In genomic region chr18:24917767-24918166, GRCh38 we compare ENCODE assay signal across 18 cellular contexts.
DNase-seq lines count a peak whose midpoint lies in the region; ATAC-seq, FAIRE-seq and TF ChIP-seq lines count a peak whose summit lies in the region.
"Had no signal": no experiment of that assay in that cellular context is flagged by ENCODE, and none has a peak within 500 bp of the region (broad histone marks: within the 10 kb centered on the region; RNA-seq: fewer than 3 reads in every experiment).

No MANE protein-coding gene starts in this region.

- no peak overlapping the region for H4K8ac ChIP-seq in H1 (ENCODE audit: extremely low read depth, insufficient read depth, low read length)
- no peak overlapping the region for H4K8ac ChIP-seq in mesenchymal stem cell (ENCODE audit: low read length)

- H3K27ac ChIP-seq in H1 (ENCODE audit: low read depth, low read length) = no peak overlapping the region
- H3K27ac ChIP-seq in mesenchymal stem cell (ENCODE audit: low read length, poor library complexity, severe bottlenecking) = no peak overlapping the region
- no peak overlapping the region for H3K27ac ChIP-seq in ovary
- H3K27ac ChIP-seq: GM23248 had no signal

- TF ChIP-seq CTCF in H1 (IDR thresholded peaks at IDR 0.05; ENCODE audit: control extremely low read depth in 1 of 3, insufficient read depth in 1 of 3, low read depth in 1 of 3, low read length in 3 of 3) (no peak), ovary (IDR thresholded peaks at IDR 0.05) (no peak)

- no peak overlapping the region for H4K5ac ChIP-seq in H1 (ENCODE audit: insufficient read length, low read depth, low read length)

- no peaks in the 10 kb centered on the region for H3K27me3 Mint-ChIP-seq in activated T-cell treated with anti-CD3 and anti-CD28 coated beads, Interleukin-2, amount 50 U/mL, for 4 hours (ENCODE audit: low read depth)

- H2BK15ac ChIP-seq in H1 (ENCODE audit: low read length) (no peak overlapping the region), mesenchymal stem cell (ENCODE audit: low read depth, poor library complexity, severe bottlenecking) (peak overlapping the region; percentile 14)

- no peak overlapping the region for H3K4me3 Mint-ChIP-seq in activated T-cell treated with anti-CD3 and anti-CD28 coated beads, Interleukin-2, amount 50 U/mL, for 4 hours
- H3K4me3 Mint-ChIP-seq: B cell; CD4-positive, alpha-beta memory T cell; H9 had no signal

- H3K4me1 ChIP-seq in H1 (replicated peaks in 1 of 4; ENCODE audit: control insufficient read depth in 3 of 4, insufficient read depth in 4 of 4, low read length in 3 of 4) (peaks cover 0 to 11% (median 2%) of the 10 kb centered on the region in 4 experiments; a peak in 5 of 7 replicates), mesenchymal stem cell (ENCODE audit: control insufficient read depth, insufficient read depth, low read depth, low read length) (peaks cover 8% of the 10 kb centered on the region), ovary (ENCODE audit: insufficient read depth) (no peaks in the 10 kb centered on the region)

- H3K4me1 Mint-ChIP-seq in activated T-cell treated with anti-CD3 and anti-CD28 coated beads, Interleukin-2, amount 50 U/mL, for 4 hours (ENCODE audit: low read depth) = no peaks in the 10 kb centered on the region
- H3K4me1 Mint-ChIP-seq: CD4-positive, alpha-beta memory T cell had no signal

- no peak overlapping the region for H3K4me2 ChIP-seq in H1 (ENCODE audit: insufficient read depth in 1 of 2, low read depth in 2 of 2, low read length in 2 of 2)
- no peak overlapping the region for H3K4me2 ChIP-seq in mesenchymal stem cell (ENCODE audit: low read length, poor library complexity, severe bottlenecking)

- WGBS in H1 (ENCODE audit: extremely low coverage in 1 of 2, insufficient coverage in 1 of 2, insufficient read length in 1 of 2, insufficient replicate concordance in 2 of 2, low coverage in 1 of 2, low lambda C conversion rate in 2 of 2, missing lambda C conversion rate in 1 of 2), 2 experiments = 84% methylated on average over 9 of the region's 9 CpGs; no CpG with 5 or more reads in 1 of the 2 experiments
- WGBS in mesenchymal stem cell = 94% methylated on average over 7 of the region's 9 CpGs
- 7 to 20% (median 7%) methylated on average over 9 of the region's 9 CpGs for WGBS in ovary, 3 donors

- H2AK5ac ChIP-seq in H1 (ENCODE audit: low read depth, low read length) (no peak overlapping the region; the same call in 1 of the 2 replicates), mesenchymal stem cell (ENCODE audit: low read length, severe bottlenecking) (no peak overlapping the region)

- H2AFZ ChIP-seq in H1 (ENCODE audit: low read length) = peak overlapping the region; percentile 87; the same call in 1 of the 2 replicates
- H2AFZ ChIP-seq in mesenchymal stem cell (ENCODE audit: low read depth, low read length) = peak overlapping the region; percentile 37
- H2AFZ ChIP-seq: GM23248 had no signal

- in situ Hi-C loops in G401 (cut with HindIII; ENCODE audit: low sequenced_read_pairs) = no loop called here

- H3K4me3 ChIP-seq in H1 (ENCODE audit: extremely low read depth in 1 of 4, insufficient read depth in 2 of 4, low read depth in 3 of 4, low read length in 4 of 4) (no peak overlapping the region), mesenchymal stem cell (ENCODE audit: insufficient read depth in 1 of 2, low read depth in 1 of 2, low read length in 2 of 2) (no peak overlapping the region), ovary (no peak overlapping the region)
- H3K4me3 ChIP-seq: GM23248 had no signal

- H2BK12ac ChIP-seq in H1 (ENCODE audit: low read depth, low read length) (0 out of 2 replicates have a peak overlapping the region, but pooled peaks have one; percentile 17), mesenchymal stem cell (ENCODE audit: low read length in 2 of 2) (peak overlapping the region in 1 of 2 experiments; percentile 39)

- H3K4ac ChIP-seq in H1 (replicated peaks; ENCODE audit: insufficient read length, low read depth, low read length) (no peak overlapping the region), mesenchymal stem cell (ENCODE audit: low read depth in 1 of 2, low read length in 2 of 2) (no peak overlapping the region)

- no peaks in the 10 kb centered on the region for H4K20me1 ChIP-seq in H1 (replicated peaks in 1 of 2; ENCODE audit: control insufficient read depth in 1 of 2, insufficient read depth in 2 of 2, low read length in 2 of 2)

- no peak for FAIRE-seq in H1 (lab: Jason Lieb, UNC)
- FAIRE-seq: D721Med had no signal

- no peak overlapping the region for H3K14ac ChIP-seq in H1 (ENCODE audit: insufficient read length)
- no peak overlapping the region for H3K14ac ChIP-seq in mesenchymal stem cell (ENCODE audit: low read length in 2 of 2)

- no peaks in the 10 kb centered on the region for H3K9me3 ChIP-seq in H1 (ENCODE audit: insufficient read depth in 2 of 2, low read depth in 1 of 2, low read length in 1 of 2)
- H3K9me3 ChIP-seq in mesenchymal stem cell (ENCODE audit: control insufficient read depth, low read length) = no peaks in the 10 kb centered on the region
- no peaks in the 10 kb centered on the region for H3K9me3 ChIP-seq in ovary

- no peak overlapping the region for H3K9ac ChIP-seq in H1 (replicated peaks in 1 of 4; ENCODE audit: extremely low read depth in 1 of 4, low read depth in 3 of 4, low read length in 3 of 4)
- no peak overlapping the region for H3K9ac ChIP-seq in mesenchymal stem cell (ENCODE audit: low read length)
- H3K9ac ChIP-seq: GM23248 had no signal

- H3K36me3 Mint-ChIP-seq in activated T-cell treated with anti-CD3 and anti-CD28 coated beads, Interleukin-2, amount 50 U/mL, for 4 hours (ENCODE audit: insufficient read depth) = no peaks in the 10 kb centered on the region
- H3K36me3 Mint-ChIP-seq: CD4-positive, alpha-beta memory T cell had no signal

- no peak overlapping the region for H2BK20ac ChIP-seq in H1 (ENCODE audit: low read length)

- H3K9me3 Mint-ChIP-seq in activated T-cell treated with anti-CD3 and anti-CD28 coated beads, Interleukin-2, amount 50 U/mL, for 4 hours = no peaks in the 10 kb centered on the region
- H3K9me3 Mint-ChIP-seq: H9 had no signal

- peak; percentile 20 for DNase-seq in G401 (ENCODE audit: low spot score)
- no peak for DNase-seq in H1 (ENCODE audit: low read depth in 1 of 2, low spot score in 2 of 2)
- no peak for DNase-seq in mesenchymal stem cell
- DNase-seq in ovary = peak in 3 of 5 donors; percentile 26 to 39 (median 28)
- DNase-seq in stimulated activated CD4-positive, alpha-beta T cell treated with anti-CD3 and anti-CD28 coated beads, Interleukin-4, amount 100 ng/mL, for 4 hours = no peak
- DNase-seq in GM19238 (ENCODE audit: insufficient read length, low spot score) = no peak
- no peak for DNase-seq in AG20443 (ENCODE audit: low spot score)
- DNase-seq in activated T-cell treated with anti-CD3 and anti-CD28 coated beads, Interleukin-2, amount 50 U/mL, for 4 hours = no peak
- DNase-seq: ACHN; CD4-positive, alpha-beta memory T cell; DMS153; DND-41; GF-D8; GM23248; H9; IMR-90 had no signal

- H3K27me3 ChIP-seq in H1 (replicated peaks in 1 of 4; ENCODE audit: control insufficient read depth in 3 of 4, extremely low read depth in 1 of 4, insufficient read depth in 3 of 4, low read length in 3 of 4) (no peaks in the 10 kb centered on the region), mesenchymal stem cell (ENCODE audit: control insufficient read depth in 1 of 2, insufficient read depth in 1 of 2, low read length in 2 of 2) (no peaks in the 10 kb centered on the region), ovary (no peaks in the 10 kb centered on the region)

- POLR2A ChIA-PET in H1 (lab: Charles Lee; ENCODE audit: partially characterized antibody) = no interaction called here

- H3K79me2 ChIP-seq in H1 (ENCODE audit: control insufficient read depth in 1 of 2, insufficient read depth in 2 of 2, low read length in 2 of 2) = no peaks in the 10 kb centered on the region

- no peak overlapping the region for H3K23ac ChIP-seq in H1 (ENCODE audit: insufficient read length)
- H3K23ac ChIP-seq in mesenchymal stem cell (ENCODE audit: low read length in 2 of 2) = no peak overlapping the region

- no peak for ATAC-seq in activated T-cell treated with anti-CD3 and anti-CD28 coated beads, Interleukin-2, amount 50 U/mL, for 4 hours

- intact Hi-C loops in ovary (cut with DNase I) = no loop called here

- CTCF ChIA-PET in H1 (lab: Charles Lee; ENCODE audit: partially characterized antibody) = no interaction called here

- TF ChIP-seq EP300 in H1 (IDR thresholded peaks at IDR 0.05; ENCODE audit: borderline replicate concordance in 1 of 2, low read depth in 2 of 2, low read length in 2 of 2) = no peak
- no peak for TF ChIP-seq EP300 in ovary (IDR thresholded peaks at IDR 0.05)

- H3K56ac ChIP-seq in H1 (replicated peaks; ENCODE audit: insufficient read length, low read depth, low read length) = no peak overlapping the region

- H3K79me1 ChIP-seq in H1 (ENCODE audit: low read depth, low read length) (no peaks in the 10 kb centered on the region), mesenchymal stem cell (replicated peaks; ENCODE audit: low read length, poor library complexity, severe bottlenecking) (no peaks in the 10 kb centered on the region)

- no peak for TF ChIP-seq POLR2A in H1 (IDR thresholded peaks at IDR 0.05; ENCODE audit: control extremely low read depth in 1 of 2, low read depth in 2 of 2, low read length in 2 of 2)
- TF ChIP-seq POLR2A in ovary (IDR thresholded peaks at IDR 0.05) = no peak

- no peaks in the 10 kb centered on the region for H3K23me2 ChIP-seq in H1 (ENCODE audit: low read depth, low read length)

- H3K18ac ChIP-seq in H1 (ENCODE audit: extremely low read depth, low read length) = no peak overlapping the region
- H3K18ac ChIP-seq in mesenchymal stem cell (ENCODE audit: low read depth in 1 of 2, low read length in 2 of 2) = no peak overlapping the region

- H2BK5ac ChIP-seq in H1 (ENCODE audit: low read depth, low read length) (no peak overlapping the region), mesenchymal stem cell (ENCODE audit: low read depth, low read length, poor library complexity, severe bottlenecking) (no peak overlapping the region)

- no peak for TF ChIP-seq RAD21 in H1 (IDR thresholded peaks at IDR 0.05 in 1 of 2, conservative IDR thresholded peaks at IDR 0.05 in 1 of 2; ENCODE audit: low read depth in 2 of 2, low read length in 2 of 2)

- H3K36me3 ChIP-seq in H1 (ENCODE audit: control insufficient read depth in 2 of 4, insufficient read depth in 4 of 4, low read length in 3 of 4) (no peaks in the 10 kb centered on the region), mesenchymal stem cell (ENCODE audit: control insufficient read depth in 1 of 2, insufficient read depth in 2 of 2, low read depth in 1 of 2, low read length in 2 of 2) (no peaks in the 10 kb centered on the region), ovary (no peaks in the 10 kb centered on the region)

- H4K91ac ChIP-seq in H1 (replicated peaks; ENCODE audit: insufficient read length, low read length) (no peak overlapping the region), mesenchymal stem cell (ENCODE audit: low read length) (no peak overlapping the region)

- H2BK120ac ChIP-seq in H1 (replicated peaks; ENCODE audit: low read depth, low read length) (no peak overlapping the region), mesenchymal stem cell (ENCODE audit: low read depth, low read length) (no peak overlapping the region)

TF ChIP-seq in H1, 55 proteins besides CTCF, POLR2A, EP300 and RAD21 (continues in another document):
- TF ChIP-seq TBP (IDR thresholded peaks at IDR 0.05; ENCODE audit: low read depth, low read length) (no peak), SP4 (IDR thresholded peaks at IDR 0.05; ENCODE audit: low read length) (no peak)

Comparison
In these comparisons a context has a peak if more than half of its experiments do, and no peak if none do; other contexts are left out.
1. DNase-seq: peak in G401 (single experiment) and ovary (3 of 5); none in H1 (0 of 2), mesenchymal stem cell (single experiment), stimulated activated CD4-positive, alpha-beta T cell treated with anti-CD3 and anti-CD28 coated beads, Interleukin-4, amount 100 ng/mL, for 4 hours (0 of 2), GM19238 (single experiment), AG20443 (single experiment) and activated T-cell treated with anti-CD3 and anti-CD28 coated beads, Interleukin-2, amount 50 U/mL, for 4 hours (single experiment).